In the genomic region with DNA sequence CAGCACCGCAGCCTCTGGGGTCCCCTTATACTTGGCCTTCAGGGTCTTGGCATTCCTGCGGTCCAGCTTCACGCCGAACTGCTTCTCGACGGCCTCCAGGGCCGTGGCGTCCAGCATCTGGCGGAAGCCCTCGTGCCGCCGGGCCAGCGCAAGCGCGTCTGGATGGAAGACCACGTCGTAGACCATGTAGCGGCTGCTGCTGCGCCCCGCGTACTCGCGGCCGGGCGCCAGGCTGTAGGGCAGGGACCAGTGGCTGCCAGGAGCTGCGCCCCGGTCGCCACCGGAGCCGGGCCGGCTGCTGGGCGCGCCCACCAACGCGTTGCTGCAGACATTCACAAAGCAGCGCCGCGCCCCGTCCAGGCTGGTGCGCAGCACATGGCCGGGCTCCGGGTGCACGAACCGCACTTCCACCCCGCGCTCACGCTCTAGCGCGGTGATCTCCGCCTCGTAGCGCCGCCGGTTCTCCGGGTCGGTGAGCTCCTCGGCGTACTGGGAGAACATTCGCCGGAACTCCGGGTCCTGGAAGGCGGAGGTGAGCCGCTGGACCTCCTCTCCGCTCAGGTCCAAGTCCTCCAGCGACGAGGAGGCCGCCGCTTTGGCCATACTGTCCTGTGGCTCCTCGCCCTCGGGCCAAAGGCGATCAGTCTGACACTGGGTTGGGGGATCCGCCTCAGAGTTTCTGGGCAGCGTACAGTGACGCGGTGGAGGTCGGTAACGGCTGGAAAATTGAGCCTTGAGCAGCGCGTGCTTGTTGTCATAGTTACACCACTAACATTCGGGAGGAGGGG, we compare ENCODE assay signal across 8 cellular contexts. TPM values are rescaled to one million over a fixed set of nuclear protein-coding genes. Genes with fewer than 3 reads are reported as not detected.
DNase-seq lines count a peak whose midpoint lies in the region; ATAC-seq and TF ChIP-seq lines count a peak whose summit lies in the region.

TSS of gene DNAAF2 (minus strand) at position 698 of the 788 bp plus-strand sequence. CDS start at position 603, 95 bp downstream.

- peak within 1 kb of the TSS; percentile 92 to 100 (median 97) for H3K27ac ChIP-seq in gastrocnemius medialis

- TF ChIP-seq CTCF in astrocyte of the spinal cord (IDR thresholded peaks at IDR 0.05; ENCODE audit: low read depth, low read length) (no peak), gastrocnemius medialis (IDR thresholded peaks at IDR 0.05 in 4 of 5, conservative IDR thresholded peaks at IDR 0.05 in 1 of 5) (no peak)

- in situ Hi-C loops in astrocyte of the spinal cord (cut with HindIII; ENCODE audit: low sequenced_read_pairs) (no loop called here), gastrocnemius medialis (cut with MboI; ENCODE audit: low sequenced_read_pairs in 4 of 4) (loop anchor here in 3 of 4 donors (10.0 to 25.0 kb wide), 4 partner anchors 50 to 478 kb away; partner anchors contain the start of genes KLHDC2 (in 2 of the 3), VCPKMT (in 2 of the 3) and RPS29 (in 1 of the 3))

- DNase-seq in NCI-H1105 treated with DMSO at 0.1 percent for 48 hours (lab: John Stamatoyannopoulos, UW) (peak; percentile 71), T-helper 9 cell (peak; percentile 58), astrocyte of the spinal cord (ENCODE audit: low read depth, low spot score) (peak; percentile 75), hypothalamus (lab: John Stamatoyannopoulos, UW) (peak in 42 of 51 donors; percentile 16 to 92 (median 55)), gastrocnemius medialis (peak; percentile 34 to 39), cerebellar nuclear complex (lab: John Stamatoyannopoulos, UW) (no peak)

- no peak for TF ChIP-seq POLR2A in gastrocnemius medialis (IDR thresholded peaks at IDR 0.05)

- peaks cover 0 to 3% of the 10 kb centered on the region in 2 donors for H3K36me3 ChIP-seq in gastrocnemius medialis

- intact Hi-C loops in gastrocnemius medialis (cut with DNase I; ENCODE audit: low total_unique reads), result loop anchor here (1.0 to 10.0 kb wide), 6 partner anchors 14 to 470 kb away; partner anchors contain the start of genes KLHDC1, KLHDC2, MGAT2 and NEMF

- no peaks in the 10 kb centered on the region for H3K9me3 ChIP-seq in gastrocnemius medialis

- H3K4me3 ChIP-seq in astrocyte of the spinal cord (ENCODE audit: low read depth, low read length) (peak within 1 kb of the TSS; percentile 96), gastrocnemius medialis (peak within 1 kb of the TSS; percentile 83 to 99 (median 90))

- H3K27me3 ChIP-seq in gastrocnemius medialis, result no peaks in the 10 kb centered on the region

- H3K4me1 ChIP-seq in gastrocnemius medialis, result peaks cover 18 to 34% of the 10 kb centered on the region in 2 donors

- ATAC-seq in GM18498 (IDR thresholded peaks at IDR 0.05; ENCODE audit: unreplicated experiment), result peak; percentile 32
- peak; percentile 22 for ATAC-seq in HG02763 (IDR thresholded peaks at IDR 0.05; ENCODE audit: unreplicated experiment)
- ATAC-seq in gastrocnemius medialis, result peak; percentile 48 to 60

RNA-seq across cellular contexts. Expression of gene DNAAF2, which starts in this region (rescaled TPM):
- 1 to 10 TPM; 5.6 to 8.4 (median 6.9) TPM for total RNA-seq in gastrocnemius medialis

Comparison
In these comparisons a context has a peak if more than half of its experiments do, and no peak if none do; other contexts are left out.
1. DNase-seq: peak in NCI-H1105 treated with DMSO at 0.1 percent for 48 hours (single experiment), T-helper 9 cell (single experiment), astrocyte of the spinal cord (single experiment), hypothalamus (42 of 51) and gastrocnemius medialis (2 of 2); none in cerebellar nuclear complex (0 of 2).
2. Peak in every context shown above with its lines, with median percentiles within 50 percentile points of each other: ATAC-seq.